Comparison of ENCODE assay signal across 1 cellular context in the genomic region with DNA sequence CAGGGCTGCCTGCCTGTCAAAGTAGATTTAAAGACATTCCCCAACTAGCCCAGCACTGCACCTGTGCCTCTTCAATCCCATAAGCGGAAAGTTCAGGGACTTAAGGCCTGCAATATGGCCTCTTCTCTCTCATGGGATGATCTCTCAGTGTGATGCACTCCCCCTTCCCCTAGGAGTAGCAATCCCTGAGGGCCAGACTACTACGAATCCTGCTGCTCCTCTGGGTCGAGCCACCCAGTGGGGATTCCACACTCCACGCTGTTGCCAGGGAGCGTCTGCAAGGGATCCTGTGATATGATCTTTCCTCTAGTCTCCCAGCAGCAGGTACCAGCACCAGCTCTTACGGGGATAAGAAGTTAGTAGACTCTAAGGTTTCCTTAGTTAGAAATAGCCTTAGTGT.
TF ChIP-seq lines count a peak whose summit lies in the region.

No MANE protein-coding gene starts in this region.

TF ChIP-seq in GM23338, 12 proteins besides CTCF, POLR2A, EP300 and RAD21 (continued from another document):
- no peak for TF ChIP-seq CREB1 (CRISPR knock-in tag; IDR thresholded peaks at IDR 0.05; ENCODE audit: low read depth)
- TF ChIP-seq POLR2AphosphoS5 (IDR thresholded peaks at IDR 0.05; ENCODE audit: low read depth): no peak
